In the genomic region with DNA sequence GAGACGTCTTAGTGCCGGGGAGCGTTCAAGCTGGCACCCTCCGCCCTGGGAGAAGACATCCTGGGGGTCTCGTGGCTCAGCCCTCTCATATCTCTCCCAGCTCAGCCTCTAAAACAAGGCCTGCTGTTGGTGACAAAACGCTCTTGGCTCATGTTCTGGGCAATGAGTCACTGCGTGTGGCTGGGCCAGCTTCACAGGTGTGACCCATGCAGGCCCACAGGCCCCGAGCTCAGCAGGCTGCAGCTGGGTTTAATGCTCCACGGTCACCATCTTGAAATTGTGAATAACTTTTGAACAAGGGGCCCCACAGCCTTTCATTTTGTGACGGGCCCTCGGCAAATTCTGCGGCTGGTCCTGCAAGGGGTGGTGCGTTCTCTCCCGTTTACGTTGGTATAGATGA, we compare ENCODE assay signal across 12 cellular contexts. TPM values are rescaled to one million over a fixed set of nuclear protein-coding genes. Genes with fewer than 3 reads are reported as not detected.
DNase-seq lines count a peak whose midpoint lies in the region; ATAC-seq and TF ChIP-seq lines count a peak whose summit lies in the region.
"Had no signal": no experiment of that assay in that cellular context is flagged by ENCODE, and none has a peak within 500 bp of the region (broad histone marks: within the 10 kb centered on the region; RNA-seq: fewer than 3 reads in every experiment).

No MANE protein-coding gene starts in this region.

- H3K27me3 ChIP-seq in foreskin keratinocyte, result no peaks in the 10 kb centered on the region

- intact Hi-C loops in sciatic nerve (cut with DNase I), result no loop called here

- TF ChIP-seq CTCF in VCaP (conservative IDR thresholded peaks at IDR 0.05) (no peak), foreskin keratinocyte (conservative IDR thresholded peaks at IDR 0.05) (no peak)

- no peaks in the 10 kb centered on the region for H3K4me1 ChIP-seq in foreskin keratinocyte
- H3K4me1 ChIP-seq: prostate gland had no signal

- ATAC-seq in foreskin keratinocyte (peak; percentile 19), sciatic nerve (no peak), HG03159 (IDR thresholded peaks at IDR 0.05; ENCODE audit: unreplicated experiment) (no peak)

- peak; percentile 53 for DNase-seq in H4 (ENCODE audit: low spot score)
- DNase-seq in foreskin keratinocyte, result peak in 1 of 2 donors; percentile 24
- DNase-seq in sciatic nerve (ENCODE audit: low spot score), result peak; percentile 45
- DNase-seq in HK-2 (ENCODE audit: unreplicated experiment), result no peak
- no peak for DNase-seq in ureter (ENCODE audit: low spot score)
- DNase-seq: KG1; stimulated activated CD4-positive, alpha-beta T cell treated with anti-CD3 and anti-CD28 coated beads, Interleukin-4, amount 100 ng/mL, for 1 hour; stimulated activated naive CD4-positive, alpha-beta T cell treated with Interleukin-2 at 50 U/mL for 16 hours had no signal

- peak overlapping the region; percentile 38 for H3K27ac ChIP-seq in VCaP
- no peak overlapping the region for H3K27ac ChIP-seq in foreskin keratinocyte
- H3K27ac ChIP-seq: PC-9 had no signal

RNA-seq across cellular contexts. Expression of a gene that starts 22.4 kb away (rescaled TPM):
- 40.9 and 45.7 TPM in 2 replicates for total RNA-seq in H4 (2014; rRNA removed; shearing (Covaris generic))
- 4.0 and 8.1 TPM in 2 replicates for total RNA-seq in foreskin keratinocyte
- polyA plus RNA-seq in foreskin keratinocyte, result 4.0 and 8.0 TPM in 2 replicates
- total RNA-seq in sciatic nerve, result 60.7 TPM
- total RNA-seq in ureter, result 60.7 TPM

RNA-seq across cellular contexts. Expression of a gene that starts 23.1 kb away (rescaled TPM):
- total RNA-seq in H4 (2014; rRNA removed; shearing (Covaris generic)), result 156 and 178 TPM in 2 replicates
- total RNA-seq in foreskin keratinocyte (104 and 105 TPM in 2 replicates), sciatic nerve (66.0 TPM), ureter (84.8 TPM)
- polyA plus RNA-seq in foreskin keratinocyte, result 96.1 and 105 TPM in 2 replicates

RNA-seq across cellular contexts. Expression of a gene that starts 46.0 kb away (rescaled TPM):
- total RNA-seq in H4 (2014; rRNA removed; shearing (Covaris generic)), result 0.15 TPM in 1 of 2 replicates, not detected in the other
- total RNA-seq in foreskin keratinocyte (0.04 and 0.24 TPM in 2 replicates), sciatic nerve (0.49 TPM), ureter (19.3 TPM)
- 0.10 TPM in 2 replicates for polyA plus RNA-seq in foreskin keratinocyte

Comparison
In these comparisons a context has a peak if more than half of its experiments do, and no peak if none do; other contexts are left out.
1. DNase-seq: peak in H4 (single experiment) and sciatic nerve (single experiment); none in HK-2 (single experiment) and ureter (single experiment).
2. RNA of a gene that starts 46.0 kb away (total RNA-seq): 19.3 TPM in ureter (single experiment); 0.49 TPM in sciatic nerve (single experiment), 0.15 TPM in H4 and 0.04 to 0.24 TPM in foreskin keratinocyte; every median in the first group is over 10 times any median in the second.